Comparison of ENCODE assay signal across 8 cellular contexts in genomic region chr3:15271785-15272381, GRCh38.
DNase-seq lines count a peak whose midpoint lies in the region; ATAC-seq lines count a peak whose summit lies in the region.

No MANE protein-coding gene starts in this region.

- ATAC-seq in GM19351 (IDR thresholded peaks at IDR 0.05; ENCODE audit: unreplicated experiment) (peak; percentile 69), HG03469 (IDR thresholded peaks at IDR 0.05; ENCODE audit: unreplicated experiment) (peak; percentile 39), Right ventricle myocardium inferior (peak; percentile 24)

- no peaks in the 10 kb centered on the region for H3K9me3 ChIP-seq in HAP-1

- H3K27me3 ChIP-seq in HAP-1 (ENCODE audit: low read depth): no peaks in the 10 kb centered on the region

- in situ Hi-C loops in HAP-1 (cut with MboI; ENCODE audit: low sequenced_read_pairs): no loop called here

- intact Hi-C loops in Right ventricle myocardium inferior (cut with DNase I): no loop called here

- DNase-seq in activated CD4-positive, alpha-beta T cell treated with anti-CD3 and anti-CD28 coated beads, Interleukin-2, amount 50 U/mL, for 48 hours: peak; percentile 67 to 74
- DNase-seq in Right ventricle myocardium inferior (ENCODE audit: missing footprints) (peak; percentile 84), OCI-M2 (lab: John Stamatoyannopoulos, UW; ENCODE audit: unreplicated experiment) (no peak), NCI-H2227 treated with DMSO at 0.1 percent for 48 hours (lab: John Stamatoyannopoulos, UW) (no peak), HAP-1 (ENCODE audit: low spot score in 2 of 2) (no peak)
- peak; percentile 30 to 59 (median 49) for DNase-seq in stimulated activated CD4-positive, alpha-beta T cell treated with anti-CD3 and anti-CD28 coated beads, TNF-alpha, amount 100 ng/mL, for 48 hours (ENCODE audit: low read depth in 3 of 3)

- H3K36me3 ChIP-seq in HAP-1 (replicated peaks): no peaks in the 10 kb centered on the region

- no peaks in the 10 kb centered on the region for H3K4me1 ChIP-seq in HAP-1

- no peak overlapping the region for H3K4me3 ChIP-seq in HAP-1

Comparison
In these comparisons a context has a peak if more than half of its experiments do, and no peak if none do; other contexts are left out.
1. DNase-seq: peak in activated CD4-positive, alpha-beta T cell treated with anti-CD3 and anti-CD28 coated beads, Interleukin-2, amount 50 U/mL, for 48 hours (2 of 2), Right ventricle myocardium inferior (single experiment) and stimulated activated CD4-positive, alpha-beta T cell treated with anti-CD3 and anti-CD28 coated beads, TNF-alpha, amount 100 ng/mL, for 48 hours (3 of 3); none in OCI-M2 (single experiment), NCI-H2227 treated with DMSO at 0.1 percent for 48 hours (single experiment) and HAP-1 (0 of 2).
2. Peak in every context shown above with its lines, with median percentiles within 50 percentile points of each other: ATAC-seq.